In the genomic region with DNA sequence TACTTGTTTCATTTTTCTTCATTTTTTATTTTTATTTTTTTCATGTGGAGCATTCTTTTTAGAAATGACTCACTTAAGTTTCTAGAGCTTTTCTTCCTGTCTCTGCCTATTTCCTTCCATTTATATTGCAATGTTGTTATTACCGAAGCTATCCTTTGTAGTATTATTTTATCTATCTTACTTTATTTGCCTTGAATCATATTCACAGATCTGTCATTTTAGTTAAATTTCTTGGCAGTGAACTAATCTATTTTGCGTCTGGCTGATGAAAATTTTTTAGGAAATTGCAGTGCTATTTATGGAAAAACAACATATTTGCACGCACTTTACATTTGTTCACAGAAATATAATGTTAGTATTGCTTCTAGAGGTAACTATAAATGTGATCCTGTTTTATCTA, we compare ENCODE assay signal across 34 cellular contexts.
"Had no signal": no experiment of that assay in that cellular context is flagged by ENCODE, and none has a peak within 500 bp of the region (broad histone marks: within the 10 kb centered on the region; RNA-seq: fewer than 3 reads in every experiment).

No MANE protein-coding gene starts in this region.

- H3K27me3 Mint-ChIP-seq: activated B cell treated with CpG ODN at 0.5 μM for 24 hours; activated CD4-positive, alpha-beta T cell treated with anti-CD3 and anti-CD28 coated beads, Interleukin-2, amount 10 ng/mL, durations not matched to agents 24 days and 14 days; activated CD8-positive, alpha-beta T cell treated with anti-CD3 and anti-CD28 coated beads for 36 hours; activated naive CD8-positive, alpha-beta T cell treated with anti-CD3 and anti-CD28 coated beads for 36 hours; activated T-helper 17 cell treated with anti-CD3 and anti-CD28 coated beads, Interleukin-2, amount 50 U/mL, for 72 hours had no signal

- H3K36me3 ChIP-seq: adrenal gland, brain microvascular endothelial cell, breast epithelium had no signal

- H3K4me1 Mint-ChIP-seq: activated B cell treated with CpG ODN at 0.5 μM for 24 hours; activated CD4-positive, alpha-beta T cell treated with anti-CD3 and anti-CD28 coated beads, Interleukin-2, amount 10 ng/mL, durations not matched to agents 24 days and 14 days; activated naive CD8-positive, alpha-beta T cell treated with anti-CD3 and anti-CD28 coated beads for 36 hours; activated T-helper 17 cell treated with anti-CD3 and anti-CD28 coated beads, Interleukin-2, amount 50 U/mL, for 72 hours had no signal

- H3K4me3 ChIP-seq: adrenal gland, body of pancreas, breast epithelium had no signal

- H3K27me3 ChIP-seq: adrenal gland, body of pancreas, brain microvascular endothelial cell, breast epithelium had no signal

- H3K27ac ChIP-seq: adrenal gland, body of pancreas, brain microvascular endothelial cell, breast epithelium, VCaP had no signal

- ATAC-seq: activated CD8-positive, alpha-beta T cell treated with anti-CD3 and anti-CD28 coated beads for 36 hours; activated naive CD4-positive, alpha-beta T cell treated with anti-CD3 and anti-CD28 coated beads, Interleukin-2, amount 50 U/mL, for 72 hours; activated T-helper 17 cell treated with anti-CD3 and anti-CD28 coated beads, Interleukin-2, amount 50 U/mL, for 72 hours; body of pancreas had no signal

- H3K27ac Mint-ChIP-seq: activated B cell treated with CpG ODN at 0.5 μM for 24 hours; activated CD4-positive, alpha-beta memory T cell treated with anti-CD3 and anti-CD28 coated beads for 36 hours; activated CD4-positive, alpha-beta T cell treated with anti-CD3 and anti-CD28 coated beads, Interleukin-2, amount 10 ng/mL, durations not matched to agents 24 days and 14 days; activated CD8-positive, alpha-beta T cell treated with anti-CD3 and anti-CD28 coated beads for 36 hours; activated naive CD4-positive, alpha-beta T cell treated with anti-CD3 and anti-CD28 coated beads for 36 hours; activated naive CD4-positive, alpha-beta T cell treated with anti-CD3 and anti-CD28 coated beads, Interleukin-2, amount 50 U/mL, for 72 hours; activated naive CD8-positive, alpha-beta T cell treated with anti-CD3 and anti-CD28 coated beads for 36 hours; activated T-helper 1 cell treated with anti-CD3 and anti-CD28 coated beads, Interleukin-12 subunit alpha, Interleukin-12 subunit beta, Interleukin-2, Interleukin-4 antibody, amounts not matched to agents 30 ng/mL and 10 ng/mL and 1 ng/mL, durations not matched to agents 14 hours and 24 hours and 36 hours; activated T-helper 17 cell treated with anti-CD3 and anti-CD28 coated beads, Interleukin-2, amount 50 U/mL, for 72 hours; T-helper 1 cell treated with Interleukin-12 subunit alpha and Interleukin-12 subunit beta and Interleukin-4 antibody, amounts not matched to agents 30 μg/mL and 1 μg/mL, for 36 hours; T-helper 2 cell treated with Interferon-gamma antibody and Interleukin-4, amounts not matched to agents 5 μg/mL and 100 μg/mL, for 36 hours had no signal

- H3K36me3 Mint-ChIP-seq: activated CD4-positive, alpha-beta memory T cell treated with anti-CD3 and anti-CD28 coated beads for 36 hours; activated naive CD4-positive, alpha-beta T cell treated with anti-CD3 and anti-CD28 coated beads, Interleukin-2, amount 50 U/mL, for 72 hours; activated naive CD8-positive, alpha-beta T cell treated with anti-CD3 and anti-CD28 coated beads for 36 hours had no signal

- DNase-seq: activated B cell treated with CpG ODN at 0.5 μM for 24 hours; activated CD4-positive, alpha-beta memory T cell treated with anti-CD3 and anti-CD28 coated beads for 36 hours; activated CD4-positive, alpha-beta T cell treated with anti-CD3 and anti-CD28 coated beads for 4 hours; activated CD4-positive, alpha-beta T cell treated with anti-CD3 and anti-CD28 coated beads, Interleukin-2, amount 10 ng/mL, durations not matched to agents 24 days and 14 days; activated CD4-positive, alpha-beta T cell treated with anti-CD3 and anti-CD28 coated beads, Interleukin-2, amount 50 U/mL, for 1 hour; activated CD4-positive, alpha-beta T cell treated with anti-CD3 and anti-CD28 coated beads, Interleukin-2, amount 50 U/mL, for 4 hours; activated CD4-positive, CD25-positive, alpha-beta regulatory T cell treated with anti-CD3 and anti-CD28 coated beads, Interleukin-2, amount 50 U/mL, for 72 hours; activated CD8-positive, alpha-beta memory T cell treated with anti-CD3 and anti-CD28 coated beads, Interleukin-2, amount 50 U/mL, for 4 hours; activated CD8-positive, alpha-beta T cell treated with anti-CD3 and anti-CD28 coated beads for 36 hours; activated effector memory CD4-positive, alpha-beta T cell treated with anti-CD3 and anti-CD28 coated beads, Interleukin-2, amount 50 U/mL, for 16 hours; activated gamma-delta T cell treated with Interleukin-2 at 50 U/mL for 16 hours; activated naive CD4-positive, alpha-beta T cell; activated naive CD4-positive, alpha-beta T cell treated with anti-CD3 and anti-CD28 coated beads for 36 hours; activated naive CD4-positive, alpha-beta T cell treated with anti-CD3 and anti-CD28 coated beads, Interleukin-2, amount 50 U/mL, for 16 hours; activated naive CD8-positive, alpha-beta T cell treated with anti-CD3 and anti-CD28 coated beads for 36 hours; activated T-cell treated with anti-CD3 and anti-CD28 coated beads for 4 hours; activated T-cell treated with anti-CD3 and anti-CD28 coated beads, Interleukin-2, amount 50 U/mL, for 1 hour; activated T-cell treated with anti-CD3 and anti-CD28 coated beads, Interleukin-2, amount 50 U/mL, for 48 hours; adrenal gland; amniotic stem cell; aorta; body of pancreas; brain microvascular endothelial cell; central memory CD4-positive, alpha-beta T cell; T-helper 1 cell; T-helper 2 cell; T-helper 9 cell had no signal

- H3K4me3 Mint-ChIP-seq: activated B cell treated with CpG ODN at 0.5 μM for 24 hours; activated CD4-positive, alpha-beta memory T cell treated with anti-CD3 and anti-CD28 coated beads for 36 hours; activated CD4-positive, alpha-beta T cell treated with anti-CD3 and anti-CD28 coated beads, Interleukin-2, amount 10 ng/mL, durations not matched to agents 24 days and 14 days; activated CD8-positive, alpha-beta T cell treated with anti-CD3 and anti-CD28 coated beads for 36 hours; activated naive CD4-positive, alpha-beta T cell treated with anti-CD3 and anti-CD28 coated beads for 36 hours; activated naive CD8-positive, alpha-beta T cell treated with anti-CD3 and anti-CD28 coated beads for 36 hours; activated T-helper 1 cell treated with anti-CD3 and anti-CD28 coated beads, Interleukin-12 subunit alpha, Interleukin-12 subunit beta, Interleukin-2, Interleukin-4 antibody, amounts not matched to agents 30 ng/mL and 10 ng/mL and 1 ng/mL, durations not matched to agents 14 hours and 24 hours and 36 hours; activated T-helper 17 cell treated with anti-CD3 and anti-CD28 coated beads, Interleukin-2, amount 50 U/mL, for 72 hours; T-helper 1 cell treated with Interleukin-12 subunit alpha and Interleukin-12 subunit beta and Interleukin-4 antibody, amounts not matched to agents 30 μg/mL and 1 μg/mL, for 36 hours; T-helper 2 cell treated with Interferon-gamma antibody and Interleukin-4, amounts not matched to agents 5 μg/mL and 100 μg/mL, for 36 hours had no signal

- H3K4me1 ChIP-seq: adrenal gland, body of pancreas, breast epithelium had no signal

- H3K9me3 Mint-ChIP-seq: activated B cell treated with CpG ODN at 0.5 μM for 24 hours; activated CD4-positive, alpha-beta T cell treated with anti-CD3 and anti-CD28 coated beads, Interleukin-2, amount 10 ng/mL, durations not matched to agents 24 days and 14 days; activated naive CD8-positive, alpha-beta T cell treated with anti-CD3 and anti-CD28 coated beads for 36 hours; activated T-helper 1 cell treated with anti-CD3 and anti-CD28 coated beads, Interleukin-12 subunit alpha, Interleukin-12 subunit beta, Interleukin-2, Interleukin-4 antibody, amounts not matched to agents 30 ng/mL and 10 ng/mL and 1 ng/mL, durations not matched to agents 14 hours and 24 hours and 36 hours had no signal

- H3K9me3 ChIP-seq: adrenal gland, body of pancreas, breast epithelium had no signal
